In the genomic region with DNA sequence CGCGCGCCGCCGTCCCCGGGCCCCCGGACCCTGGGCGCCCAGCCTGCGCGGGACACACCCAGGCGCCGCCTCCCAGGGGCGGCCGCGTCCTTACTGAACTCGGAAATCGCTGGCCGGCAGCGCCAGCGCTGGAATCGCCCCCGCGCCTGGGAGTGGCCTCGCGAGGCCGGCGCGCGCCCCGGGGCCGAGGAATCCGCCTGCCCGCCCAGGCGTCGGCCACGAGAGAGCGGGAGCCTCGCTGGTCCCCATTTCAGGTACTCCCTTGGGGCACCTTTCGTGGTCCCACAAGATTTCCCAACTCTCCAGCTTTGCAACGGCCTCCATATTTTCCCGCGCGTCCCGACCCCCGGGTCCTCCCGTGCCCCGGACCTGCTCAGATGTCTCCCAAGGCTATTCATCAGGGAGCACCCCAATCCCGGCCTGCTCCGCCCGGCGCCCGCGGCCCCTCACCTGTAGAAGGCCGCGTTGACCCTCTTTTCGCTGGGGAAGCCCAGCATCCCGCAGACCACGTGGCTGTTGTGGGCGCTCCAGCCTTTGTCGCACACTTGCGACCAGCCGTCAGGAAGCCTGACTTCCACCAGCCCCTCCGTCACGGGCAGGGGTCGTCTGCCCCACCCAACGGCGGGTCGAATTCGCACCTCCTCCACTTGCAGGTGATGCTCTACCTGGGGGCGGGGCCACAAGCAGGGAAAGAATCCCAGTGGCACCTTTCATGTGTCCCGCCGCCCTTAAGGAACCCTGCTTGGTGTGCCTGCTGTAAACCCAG, we compare ENCODE assay signal across 8 cellular contexts. TPM values are rescaled to one million over a fixed set of nuclear protein-coding genes. Genes with fewer than 3 reads are reported as not detected.
DNase-seq lines count a peak whose midpoint lies in the region; ATAC-seq and TF ChIP-seq lines count a peak whose summit lies in the region.

No MANE protein-coding gene starts in this region.

- H3K27me3 ChIP-seq in CD4-positive, alpha-beta T cell (ENCODE audit: control insufficient read depth, insufficient read depth, low read length), result peaks cover 27% of the 10 kb centered on the region
- peaks cover 4% of the 10 kb centered on the region; the same call in 1 of the 2 replicates for H3K27me3 ChIP-seq in iPS DF 6.9 (ENCODE audit: control insufficient read depth, insufficient read depth, low read length)

- in situ Hi-C loops in GM18951 (cut with MboI; ENCODE audit: low sequenced_read_pairs, unreplicated experiment), result no loop called here

- no peak overlapping the region for H3K27ac Mint-ChIP-seq in CD4-positive, alpha-beta T cell

- H3K27ac ChIP-seq in CD4-positive, alpha-beta T cell (ENCODE audit: low read depth, low read length), result no peak overlapping the region
- no peak overlapping the region for H3K27ac ChIP-seq in iPS DF 6.9 (ENCODE audit: low read length)

- peaks cover 11% of the 10 kb centered on the region for H3K4me1 Mint-ChIP-seq in CD4-positive, alpha-beta T cell (ENCODE audit: low read depth)

- H3K4me3 ChIP-seq in iPS DF 6.9 (ENCODE audit: low read length) (peak overlapping the region; percentile 53), skeletal muscle cell (ENCODE audit: low read depth, low read length) (peak overlapping the region; percentile 64)

- CTCF ChIA-PET in CD4-positive, alpha-beta T cell (lab: Charles Lee), result no interaction called here

- WGBS in iPS DF 6.9 (ENCODE audit: insufficient coverage, insufficient read length), result no CpG with 5 or more reads among the region's 72 CpGs

- ATAC-seq in CD4-positive, alpha-beta T cell (ENCODE audit: poor library complexity), result no peak

- peak overlapping the region; percentile 16 for H3K4me3 Mint-ChIP-seq in CD4-positive, alpha-beta T cell

- DNase-seq in CD4-positive, alpha-beta T cell, result no peak
- DNase-seq in NCI-H2227 (lab: John Stamatoyannopoulos, UW; ENCODE audit: unreplicated experiment) (peak; percentile 82), amniotic epithelial cell (ENCODE audit: low read depth) (peak; percentile 34), iPS DF 6.9 (ENCODE audit: low read depth, low spot score) (no peak), skeletal muscle cell (ENCODE audit: low read depth) (no peak), cortex of kidney (lab: John Stamatoyannopoulos, UW) (no peak), superior temporal gyrus (ENCODE audit: extremely low spot score) (no peak)

- POLR2A ChIA-PET in CD4-positive, alpha-beta T cell (lab: Charles Lee), result no interaction called here

- no peaks in the 10 kb centered on the region for H3K36me3 ChIP-seq in iPS DF 6.9 (ENCODE audit: control insufficient read depth, insufficient read depth, low read length)

- TF ChIP-seq POLR2A in GM18951 (IDR thresholded peaks at IDR 0.05; ENCODE audit: extremely low read depth, insufficient read depth, insufficient read length), result peak; percentile 53

- no peak for TF ChIP-seq CTCF in CD4-positive, alpha-beta T cell (IDR thresholded peaks at IDR 0.05)

- no peaks in the 10 kb centered on the region for H3K36me3 Mint-ChIP-seq in CD4-positive, alpha-beta T cell (ENCODE audit: low read depth)

- H3K27me3 Mint-ChIP-seq in CD4-positive, alpha-beta T cell, result peaks cover 68% of the 10 kb centered on the region

- H3K9me3 ChIP-seq in CD4-positive, alpha-beta T cell (ENCODE audit: control insufficient read depth, low read length), result no peaks in the 10 kb centered on the region
- H3K9me3 ChIP-seq in iPS DF 6.9 (ENCODE audit: control insufficient read depth, insufficient read depth, low read length), result no peaks in the 10 kb centered on the region

- intact Hi-C loops in CD4-positive, alpha-beta T cell (cut with DNase I, micrococcal nuclease), result no loop called here

- H3K9me3 Mint-ChIP-seq in CD4-positive, alpha-beta T cell, result no peaks in the 10 kb centered on the region

- peaks cover 1% of the 10 kb centered on the region; the same call in 1 of the 2 replicates for H3K4me1 ChIP-seq in iPS DF 6.9 (ENCODE audit: control insufficient read depth, insufficient read depth, low read length)

RNA-seq across cellular contexts. Expression of a gene that starts 4.6 kb away (rescaled TPM):
- under 1 TPM in 1 of 2 experiments, not detected in 1; 0.25 TPM for total RNA-seq in CD4-positive, alpha-beta T cell

RNA-seq across cellular contexts. Expression of a gene that starts 5.4 kb away (rescaled TPM):
- 1 to 10 TPM; 3.4 to 6.0 TPM for total RNA-seq in CD4-positive, alpha-beta T cell

RNA-seq across cellular contexts. Expression of a gene that starts 19.4 kb away (rescaled TPM):
- total RNA-seq in CD4-positive, alpha-beta T cell, result 10 to 100 TPM; 15.3 to 16.0 TPM

RNA-seq across cellular contexts. Expression of a gene that starts 19.6 kb away (rescaled TPM):
- 100 to 1,000 TPM; 162 to 170 TPM for total RNA-seq in CD4-positive, alpha-beta T cell

RNA-seq across cellular contexts. Expression of a gene that starts 23.1 kb away (rescaled TPM):
- under 1 TPM in 1 of 2 experiments, not detected in 1; 0.22 TPM for total RNA-seq in CD4-positive, alpha-beta T cell

Comparison
In these comparisons a context has a peak if more than half of its experiments do, and no peak if none do; other contexts are left out.
1. DNase-seq: peak in NCI-H2227 (single experiment) and amniotic epithelial cell (single experiment); none in CD4-positive, alpha-beta T cell (0 of 10), iPS DF 6.9 (single experiment), skeletal muscle cell (single experiment), cortex of kidney (single experiment) and superior temporal gyrus (single experiment).